ENCODE assay signal across 19 cellular contexts in genomic region chr4:150782921-150783320, GRCh38.
A peak's percentile ranks its signal among the peaks of the same experiment; 100 is the strongest.
DNase-seq lines count a peak whose midpoint lies in the region; ATAC-seq, FAIRE-seq and TF ChIP-seq lines count a peak whose summit lies in the region.
"Had no signal": no experiment of that assay in that cellular context is flagged by ENCODE, and none has a peak within 500 bp of the region (broad histone marks: within the 10 kb centered on the region; RNA-seq: fewer than 3 reads in every experiment).

No MANE protein-coding gene starts in this region.

- H3K4ac ChIP-seq in mesenchymal stem cell (ENCODE audit: low read depth in 1 of 2, low read length in 2 of 2), result no peak overlapping the region

- no peak overlapping the region for H2BK5ac ChIP-seq in mesenchymal stem cell (ENCODE audit: low read depth, low read length, poor library complexity, severe bottlenecking)

- no peak for DNase-seq in D721Med (ENCODE audit: insufficient read length, low spot score)
- DNase-seq in NCI-H82 (lab: John Stamatoyannopoulos, UW), result peak; percentile 45
- peak; percentile 10 for DNase-seq in mesenchymal stem cell
- no peak for DNase-seq in activated CD4-positive, alpha-beta T cell treated with anti-CD3 and anti-CD28 coated beads for 1 hour
- no peak for DNase-seq in SHP77 (lab: John Stamatoyannopoulos, UW)
- no peak for DNase-seq in NCI-H128 (lab: John Stamatoyannopoulos, UW; ENCODE audit: unreplicated experiment)
- DNase-seq: Caco-2; cortex of kidney; HCEC 1CT; mucosa of descending colon; NCI-H524 treated with DMSO at 0.1 percent for 48 hours; stimulated activated CD4-positive, alpha-beta T cell treated with anti-CD3 and anti-CD28 coated beads, Interleukin-4, amount 100 ng/mL, for 24 hours; SW 1271 had no signal

- no peak overlapping the region for H2AK5ac ChIP-seq in mesenchymal stem cell (ENCODE audit: low read length, severe bottlenecking)

- H3K23ac ChIP-seq in mesenchymal stem cell (ENCODE audit: low read length in 2 of 2), result no peak overlapping the region

- no peak overlapping the region for H3K9ac ChIP-seq in mesenchymal stem cell (ENCODE audit: low read length)

- H3K4me1 Mint-ChIP-seq in brain, result peaks cover 29% of the 10 kb centered on the region

- peaks cover 10% of the 10 kb centered on the region for H3K36me3 Mint-ChIP-seq in brain

- H2BK15ac ChIP-seq in mesenchymal stem cell (ENCODE audit: low read depth, poor library complexity, severe bottlenecking), result no peak overlapping the region

- H4K8ac ChIP-seq in mesenchymal stem cell (ENCODE audit: low read length), result no peak overlapping the region

- H3K14ac ChIP-seq in mesenchymal stem cell (ENCODE audit: low read length in 2 of 2), result no peak overlapping the region

- no peak overlapping the region for H3K18ac ChIP-seq in mesenchymal stem cell (ENCODE audit: low read depth in 1 of 2, low read length in 2 of 2)

- H4K91ac ChIP-seq in mesenchymal stem cell (ENCODE audit: low read length), result no peak overlapping the region

- no peak overlapping the region for H3K27ac ChIP-seq in mesenchymal stem cell (ENCODE audit: low read length, poor library complexity, severe bottlenecking)
- H3K27ac ChIP-seq: esophagus muscularis mucosa, hepatocyte, suprapubic skin had no signal

- no peaks in the 10 kb centered on the region for H3K9me3 Mint-ChIP-seq in brain
- H3K9me3 Mint-ChIP-seq: activated T-helper 2 cell treated with anti-CD3 and anti-CD28 coated beads, Interferon-gamma antibody, Interleukin-2, Interleukin-4, amounts not matched to agents 10 μg/mL and 5 μg/mL and 100 μg/mL, durations not matched to agents 14 hours and 24 hours and 36 hours had no signal

- H3K27me3 Mint-ChIP-seq in brain, result no peaks in the 10 kb centered on the region

- 97% methylated on average over 2 of the region's 2 CpGs for WGBS in mesenchymal stem cell

- ATAC-seq in GM21737 (IDR thresholded peaks at IDR 0.05; ENCODE audit: unreplicated experiment), result no peak
- ATAC-seq: mucosa of descending colon had no signal

- H3K36me3 ChIP-seq in mesenchymal stem cell (ENCODE audit: control insufficient read depth in 1 of 2, insufficient read depth in 2 of 2, low read depth in 1 of 2, low read length in 2 of 2), result peaks cover 0 to 3% of the 10 kb centered on the region in 2 experiments
- H3K36me3 ChIP-seq: esophagus muscularis mucosa had no signal

- no peak overlapping the region for H2BK12ac ChIP-seq in mesenchymal stem cell (ENCODE audit: low read length in 2 of 2)

- H3K4me3 Mint-ChIP-seq in brain, result peak overlapping the region in 2 of 5 experiments; percentile 52 to 75

- H2BK120ac ChIP-seq in mesenchymal stem cell (ENCODE audit: low read depth, low read length), result no peak overlapping the region

- peaks cover 3% of the 10 kb centered on the region for H3K4me1 ChIP-seq in mesenchymal stem cell (ENCODE audit: control insufficient read depth, insufficient read depth, low read depth, low read length)

- peaks cover 3% of the 10 kb centered on the region for H3K79me1 ChIP-seq in mesenchymal stem cell (replicated peaks; ENCODE audit: low read length, poor library complexity, severe bottlenecking)

- H2AFZ ChIP-seq in mesenchymal stem cell (ENCODE audit: low read depth, low read length), result no peak overlapping the region
- H2AFZ ChIP-seq: hepatocyte had no signal

- no peaks in the 10 kb centered on the region for H3K27me3 ChIP-seq in mesenchymal stem cell (ENCODE audit: control insufficient read depth in 1 of 2, insufficient read depth in 1 of 2, low read length in 2 of 2)
- H3K27me3 ChIP-seq: esophagus muscularis mucosa, hepatocyte, suprapubic skin had no signal

- no peaks in the 10 kb centered on the region for H3K9me3 ChIP-seq in mesenchymal stem cell (ENCODE audit: control insufficient read depth, low read length)
- H3K9me3 ChIP-seq: Caco-2, esophagus muscularis mucosa, mucosa of descending colon, suprapubic skin had no signal

- FAIRE-seq in D721Med (lab: Jason Lieb, UNC), result peak; percentile 55

- TF ChIP-seq CTCF in D721Med (IDR thresholded peaks at IDR 0.05; ENCODE audit: insufficient read depth, missing control alignments), result no peak
- TF ChIP-seq CTCF in brain (conservative IDR thresholded peaks at IDR 0.05), result no peak

- H3K4me3 ChIP-seq in mesenchymal stem cell (ENCODE audit: insufficient read depth in 1 of 2, low read depth in 1 of 2, low read length in 2 of 2), result no peak overlapping the region
- H3K4me3 ChIP-seq: esophagus muscularis mucosa, hepatocyte, mucosa of descending colon, suprapubic skin had no signal

- H3K27ac Mint-ChIP-seq in brain, result peak overlapping the region in 3 of 5 experiments; percentile 61 to 81 (median 64)
- H3K27ac Mint-ChIP-seq: activated T-helper 2 cell treated with anti-CD3 and anti-CD28 coated beads, Interferon-gamma antibody, Interleukin-2, Interleukin-4, amounts not matched to agents 10 μg/mL and 5 μg/mL and 100 μg/mL, durations not matched to agents 14 hours and 24 hours and 36 hours had no signal

- no peak overlapping the region for H3K4me2 ChIP-seq in mesenchymal stem cell (ENCODE audit: low read length, poor library complexity, severe bottlenecking)
- H3K4me2 ChIP-seq: hepatocyte had no signal

Comparison
In these comparisons a context has a peak if more than half of its experiments do, and no peak if none do; other contexts are left out.
1. DNase-seq: peak in NCI-H82 (single experiment) and mesenchymal stem cell (single experiment); none in D721Med (single experiment), activated CD4-positive, alpha-beta T cell treated with anti-CD3 and anti-CD28 coated beads for 1 hour (single experiment), SHP77 (0 of 2) and NCI-H128 (single experiment).